Comparison of ENCODE assay signal across 13 cellular contexts in genomic region chr6:91082311-91082803, GRCh38.
DNase-seq lines count a peak whose midpoint lies in the region; ATAC-seq and TF ChIP-seq lines count a peak whose summit lies in the region.
"Had no signal": no experiment of that assay in that cellular context is flagged by ENCODE, and none has a peak within 500 bp of the region (broad histone marks: within the 10 kb centered on the region; RNA-seq: fewer than 3 reads in every experiment).

No MANE protein-coding gene starts in this region.

- H3K4me1 Mint-ChIP-seq in WTC11: peaks cover 34% of the 10 kb centered on the region
- H3K4me1 Mint-ChIP-seq: activated naive CD4-positive, alpha-beta T cell treated with anti-CD3 and anti-CD28 coated beads, Interleukin-2, amount 50 U/mL, for 24 hours had no signal

- no peaks in the 10 kb centered on the region for H3K9me3 Mint-ChIP-seq in WTC11
- H3K9me3 Mint-ChIP-seq: activated naive CD4-positive, alpha-beta T cell treated with anti-CD3 and anti-CD28 coated beads, Interleukin-2, amount 50 U/mL, for 24 hours; stimulated activated naive CD8-positive, alpha-beta T cell treated with anti-CD3 and anti-CD28 coated beads, Interleukin-15, Interleukin-2, amounts not matched to agents 100 ng/mL and 50 ng/mL, for 24 hours had no signal

- H3K27me3 ChIP-seq in HAP-1 (ENCODE audit: low read depth): no peaks in the 10 kb centered on the region

- no peaks in the 10 kb centered on the region for H3K36me3 Mint-ChIP-seq in WTC11
- H3K36me3 Mint-ChIP-seq: activated naive CD4-positive, alpha-beta T cell treated with anti-CD3 and anti-CD28 coated beads, Interleukin-2, amount 50 U/mL, for 24 hours had no signal

- TF ChIP-seq CTCF in WTC11 (IDR thresholded peaks at IDR 0.05): no peak

- CTCF ChIA-PET in WTC11 (lab: Charles Lee): interaction anchor here (0.7 to 4.3 kb wide), 13 partner anchors 11 to 471 kb away, joined by 3 to 31 read pairs (median 4); no protein-coding TSS in a partner anchor

- H3K36me3 ChIP-seq in HAP-1 (replicated peaks): no peaks in the 10 kb centered on the region
- H3K36me3 ChIP-seq: WERI-Rb-1 had no signal

- POLR2A ChIA-PET in WTC11 (lab: Charles Lee): no interaction called here

- H3K9me3 ChIP-seq in HAP-1: no peaks in the 10 kb centered on the region

- H3K27ac Mint-ChIP-seq in WTC11: no peak overlapping the region
- H3K27ac Mint-ChIP-seq: activated naive CD4-positive, alpha-beta T cell treated with anti-CD3 and anti-CD28 coated beads, Interleukin-2, amount 50 U/mL, for 24 hours; stimulated activated naive CD8-positive, alpha-beta T cell treated with anti-CD3 and anti-CD28 coated beads, Interleukin-15, Interleukin-2, amounts not matched to agents 100 ng/mL and 50 ng/mL, for 24 hours had no signal

- H3K4me3 Mint-ChIP-seq in WTC11: no peak overlapping the region
- H3K4me3 Mint-ChIP-seq: activated naive CD4-positive, alpha-beta T cell treated with anti-CD3 and anti-CD28 coated beads, Interleukin-2, amount 50 U/mL, for 24 hours; stimulated activated naive CD8-positive, alpha-beta T cell treated with anti-CD3 and anti-CD28 coated beads, Interleukin-15, Interleukin-2, amounts not matched to agents 100 ng/mL and 50 ng/mL, for 24 hours had no signal

- H3K4me1 ChIP-seq in HAP-1: no peaks in the 10 kb centered on the region

- ATAC-seq in WTC11 (peak; percentile 83), sciatic nerve (peak; percentile 31)

- intact Hi-C loops in sciatic nerve (cut with DNase I): no loop called here

- in situ Hi-C loops in HAP-1 (cut with MboI; ENCODE audit: low sequenced_read_pairs): no loop called here
- in situ Hi-C loops in KBM-7 (cut with MboI; ENCODE audit: low pct_unique_long_range_greater_than_20kb, low sequenced_read_pairs): no loop called here

- no peak overlapping the region for H3K4me3 ChIP-seq in HAP-1
- H3K4me3 ChIP-seq: GM23248 had no signal

- peak; percentile 65 for DNase-seq in HS-5 (ENCODE audit: low read depth)
- DNase-seq in WTC11 (ENCODE audit: low spot score): peak; percentile 27
- peak; percentile 84 for DNase-seq in foreskin melanocyte
- no peak for DNase-seq in sciatic nerve (ENCODE audit: low spot score)
- no peak for DNase-seq in hepatic stellate cell (ENCODE audit: low spot score)
- no peak for DNase-seq in HAP-1 (ENCODE audit: low spot score in 2 of 2)
- DNase-seq in KBM-7: no peak
- DNase-seq: cortex of kidney, GM23248, retina, WERI-Rb-1 had no signal

- no peaks in the 10 kb centered on the region for H3K27me3 Mint-ChIP-seq in WTC11 (ENCODE audit: low read depth)
- H3K27me3 Mint-ChIP-seq: activated naive CD4-positive, alpha-beta T cell treated with anti-CD3 and anti-CD28 coated beads, Interleukin-2, amount 50 U/mL, for 24 hours; stimulated activated naive CD8-positive, alpha-beta T cell treated with anti-CD3 and anti-CD28 coated beads, Interleukin-15, Interleukin-2, amounts not matched to agents 100 ng/mL and 50 ng/mL, for 24 hours had no signal

TF ChIP-seq in WTC11, 78 proteins besides CTCF, POLR2A, EP300 and RAD21:
- TF ChIP-seq OVOL2 (CRISPR knock-in tag; IDR thresholded peaks at IDR 0.05; ENCODE audit: borderline replicate concordance) (no peak), ZNF425 (CRISPR knock-in tag; conservative IDR thresholded peaks at IDR 0.05) (no peak), SMAD3 (CRISPR knock-in tag; IDR thresholded peaks at IDR 0.05; ENCODE audit: borderline replicate concordance) (no peak), HMGA2 (CRISPR knock-in tag; IDR thresholded peaks at IDR 0.05) (no peak), ZNF263 (CRISPR knock-in tag; IDR thresholded peaks at IDR 0.05; ENCODE audit: low read depth) (no peak), ESRRA (CRISPR knock-in tag; IDR thresholded peaks at IDR 0.05; ENCODE audit: borderline replicate concordance) (no peak), ZBTB43 (CRISPR knock-in tag; IDR thresholded peaks at IDR 0.05) (no peak), PRRX2 (CRISPR knock-in tag; IDR thresholded peaks at IDR 0.05) (no peak), MLX (CRISPR knock-in tag; IDR thresholded peaks at IDR 0.05) (no peak), ZBTB21 (CRISPR knock-in tag; IDR thresholded peaks at IDR 0.05; ENCODE audit: borderline replicate concordance) (no peak), ZNF317 (CRISPR knock-in tag; IDR thresholded peaks at IDR 0.05; ENCODE audit: borderline replicate concordance, low read depth) (no peak), IRF2 (CRISPR knock-in tag; IDR thresholded peaks at IDR 0.05; ENCODE audit: borderline replicate concordance, low read depth) (no peak), JUN (CRISPR knock-in tag; IDR thresholded peaks at IDR 0.05) (no peak), RORB (CRISPR knock-in tag; IDR thresholded peaks at IDR 0.05) (no peak), GRHL2 (CRISPR knock-in tag; IDR thresholded peaks at IDR 0.05; ENCODE audit: insufficient replicate concordance, severe bottlenecking) (no peak), SMAD4 (CRISPR knock-in tag; IDR thresholded peaks at IDR 0.05) (no peak), CBFB (CRISPR knock-in tag; IDR thresholded peaks at IDR 0.05; ENCODE audit: low read depth) (no peak), SOX15 (CRISPR knock-in tag; IDR thresholded peaks at IDR 0.05) (no peak), ZNF138 (CRISPR knock-in tag; conservative IDR thresholded peaks at IDR 0.05) (no peak), CREB1 (CRISPR knock-in tag; IDR thresholded peaks at IDR 0.05) (no peak)

Comparison
In these comparisons a context has a peak if more than half of its experiments do, and no peak if none do; other contexts are left out.
1. DNase-seq: peak in HS-5 (single experiment), WTC11 (single experiment) and foreskin melanocyte (single experiment); none in sciatic nerve (single experiment), hepatic stellate cell (single experiment), HAP-1 (0 of 2) and KBM-7 (single experiment).